Comparison of ENCODE assay signal across 13 cellular contexts in the genomic region with DNA sequence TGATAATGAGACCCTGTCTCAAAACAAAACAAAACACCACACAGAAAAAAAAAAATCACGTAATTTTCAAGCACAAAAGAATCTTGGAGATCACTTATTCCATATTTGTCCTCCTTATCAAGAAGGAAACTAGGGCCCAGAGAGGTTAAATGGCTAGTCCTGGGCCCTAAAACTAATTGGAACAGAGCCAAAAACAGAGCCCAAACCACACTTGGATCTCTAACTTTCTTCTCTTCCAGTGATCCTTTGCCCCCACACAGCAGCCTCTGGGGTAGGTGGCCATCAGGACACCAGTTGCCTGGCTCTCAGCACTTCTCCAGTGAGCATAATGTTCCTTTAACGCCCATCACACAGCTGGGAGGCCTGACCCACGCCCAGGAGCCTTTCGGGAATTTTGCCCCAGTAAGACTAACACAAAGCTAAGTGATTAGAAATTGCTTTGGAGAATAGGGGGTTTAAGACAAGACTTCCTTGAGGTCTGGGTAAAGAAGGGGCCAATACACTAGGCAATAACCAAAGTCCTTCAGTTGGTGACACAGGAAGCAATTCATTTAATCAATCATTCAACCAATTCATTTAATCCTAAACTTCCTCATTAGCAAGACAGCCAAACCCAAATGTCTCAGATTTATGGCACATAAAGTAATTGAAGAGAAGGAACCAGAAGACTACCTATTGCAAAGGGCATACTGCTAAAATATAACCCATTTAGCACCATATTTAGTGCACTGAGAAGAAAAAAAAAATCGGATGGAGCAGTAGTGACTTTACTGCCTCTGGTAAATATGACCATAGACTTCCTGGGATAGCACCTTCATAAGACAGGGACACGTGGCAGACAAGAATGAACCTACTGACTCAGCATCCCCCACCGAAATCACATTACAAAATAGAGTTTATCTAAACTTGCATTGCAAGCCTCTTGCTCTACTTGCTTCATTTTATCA.
"Had no signal": no experiment of that assay in that cellular context is flagged by ENCODE, and none has a peak within 500 bp of the region (broad histone marks: within the 10 kb centered on the region; RNA-seq: fewer than 3 reads in every experiment).

No MANE protein-coding gene starts in this region.

- H3K4me3 Mint-ChIP-seq: activated CD4-positive, alpha-beta T cell treated with anti-CD3 and anti-CD28 coated beads, Interleukin-2, amount 10 ng/mL, durations not matched to agents 7 days and 5 days; activated naive CD8-positive, alpha-beta T cell treated with anti-CD3 and anti-CD28 coated beads, Interleukin-2, amount 10 ng/mL, durations not matched to agents 7 days and 5 days; activated T-helper 1 cell treated with anti-CD3 and anti-CD28 coated beads, Interleukin-12 subunit alpha, Interleukin-12 subunit beta, Interleukin-2, Interleukin-4 antibody, amounts not matched to agents 30 ng/mL and 10 ng/mL and 1 ng/mL, durations not matched to agents 14 hours and 24 hours and 36 hours; naive thymus-derived CD4-positive, alpha-beta T cell had no signal

- H3K36me3 ChIP-seq: gastrocnemius medialis, upper lobe of left lung had no signal

- ATAC-seq: gastrocnemius medialis; naive thymus-derived CD4-positive, alpha-beta T cell had no signal

- DNase-seq: activated CD4-positive, alpha-beta T cell treated with anti-CD3 and anti-CD28 coated beads, Interleukin-2, amount 10 ng/mL, durations not matched to agents 7 days and 5 days; activated naive CD8-positive, alpha-beta T cell treated with anti-CD3 and anti-CD28 coated beads, Interleukin-2, amount 10 ng/mL, durations not matched to agents 7 days and 5 days; dermis blood vessel endothelial cell; gastrocnemius medialis; mammary epithelial cell; naive thymus-derived CD4-positive, alpha-beta T cell; stimulated activated CD4-positive, alpha-beta T cell treated with anti-CD3 and anti-CD28 coated beads, Interleukin-4, amount 100 ng/mL, for 4 hours; stimulated activated CD8-positive, alpha-beta memory T cell treated with anti-CD3 and anti-CD28 coated beads, Interleukin-4, amount 100 ng/mL, for 48 hours; stimulated activated naive CD4-positive, alpha-beta T cell treated with Interleukin-2 at 50 U/mL for 16 hours; SW 1271; upper lobe of left lung had no signal

- H3K9me3 Mint-ChIP-seq: activated CD4-positive, alpha-beta T cell treated with anti-CD3 and anti-CD28 coated beads, Interleukin-2, amount 10 ng/mL, durations not matched to agents 7 days and 5 days; activated naive CD8-positive, alpha-beta T cell treated with anti-CD3 and anti-CD28 coated beads, Interleukin-2, amount 10 ng/mL, durations not matched to agents 7 days and 5 days; activated T-helper 1 cell treated with anti-CD3 and anti-CD28 coated beads, Interleukin-12 subunit alpha, Interleukin-12 subunit beta, Interleukin-2, Interleukin-4 antibody, amounts not matched to agents 30 ng/mL and 10 ng/mL and 1 ng/mL, durations not matched to agents 14 hours and 24 hours and 36 hours had no signal

- H3K4me3 ChIP-seq: gastrocnemius medialis, skin epidermis, upper lobe of left lung had no signal

- H3K9me3 ChIP-seq: gastrocnemius medialis, upper lobe of left lung had no signal

- H3K27ac ChIP-seq: gastrocnemius medialis, skin epidermis, upper lobe of left lung had no signal

- H3K27ac Mint-ChIP-seq: activated CD4-positive, alpha-beta T cell treated with anti-CD3 and anti-CD28 coated beads, Interleukin-2, amount 10 ng/mL, durations not matched to agents 7 days and 5 days; activated naive CD8-positive, alpha-beta T cell treated with anti-CD3 and anti-CD28 coated beads, Interleukin-2, amount 10 ng/mL, durations not matched to agents 7 days and 5 days; activated T-helper 1 cell treated with anti-CD3 and anti-CD28 coated beads, Interleukin-12 subunit alpha, Interleukin-12 subunit beta, Interleukin-2, Interleukin-4 antibody, amounts not matched to agents 30 ng/mL and 10 ng/mL and 1 ng/mL, durations not matched to agents 14 hours and 24 hours and 36 hours; naive thymus-derived CD4-positive, alpha-beta T cell had no signal

- H3K36me3 Mint-ChIP-seq: activated naive CD8-positive, alpha-beta T cell treated with anti-CD3 and anti-CD28 coated beads, Interleukin-2, amount 10 ng/mL, durations not matched to agents 7 days and 5 days; naive thymus-derived CD4-positive, alpha-beta T cell had no signal

- H3K27me3 ChIP-seq: gastrocnemius medialis, upper lobe of left lung had no signal

- H3K4me1 Mint-ChIP-seq: activated CD4-positive, alpha-beta T cell treated with anti-CD3 and anti-CD28 coated beads, Interleukin-2, amount 10 ng/mL, durations not matched to agents 7 days and 5 days; activated naive CD8-positive, alpha-beta T cell treated with anti-CD3 and anti-CD28 coated beads, Interleukin-2, amount 10 ng/mL, durations not matched to agents 7 days and 5 days; naive thymus-derived CD4-positive, alpha-beta T cell had no signal
